8 cellular contexts compared by ENCODE assay signal in the genomic region with DNA sequence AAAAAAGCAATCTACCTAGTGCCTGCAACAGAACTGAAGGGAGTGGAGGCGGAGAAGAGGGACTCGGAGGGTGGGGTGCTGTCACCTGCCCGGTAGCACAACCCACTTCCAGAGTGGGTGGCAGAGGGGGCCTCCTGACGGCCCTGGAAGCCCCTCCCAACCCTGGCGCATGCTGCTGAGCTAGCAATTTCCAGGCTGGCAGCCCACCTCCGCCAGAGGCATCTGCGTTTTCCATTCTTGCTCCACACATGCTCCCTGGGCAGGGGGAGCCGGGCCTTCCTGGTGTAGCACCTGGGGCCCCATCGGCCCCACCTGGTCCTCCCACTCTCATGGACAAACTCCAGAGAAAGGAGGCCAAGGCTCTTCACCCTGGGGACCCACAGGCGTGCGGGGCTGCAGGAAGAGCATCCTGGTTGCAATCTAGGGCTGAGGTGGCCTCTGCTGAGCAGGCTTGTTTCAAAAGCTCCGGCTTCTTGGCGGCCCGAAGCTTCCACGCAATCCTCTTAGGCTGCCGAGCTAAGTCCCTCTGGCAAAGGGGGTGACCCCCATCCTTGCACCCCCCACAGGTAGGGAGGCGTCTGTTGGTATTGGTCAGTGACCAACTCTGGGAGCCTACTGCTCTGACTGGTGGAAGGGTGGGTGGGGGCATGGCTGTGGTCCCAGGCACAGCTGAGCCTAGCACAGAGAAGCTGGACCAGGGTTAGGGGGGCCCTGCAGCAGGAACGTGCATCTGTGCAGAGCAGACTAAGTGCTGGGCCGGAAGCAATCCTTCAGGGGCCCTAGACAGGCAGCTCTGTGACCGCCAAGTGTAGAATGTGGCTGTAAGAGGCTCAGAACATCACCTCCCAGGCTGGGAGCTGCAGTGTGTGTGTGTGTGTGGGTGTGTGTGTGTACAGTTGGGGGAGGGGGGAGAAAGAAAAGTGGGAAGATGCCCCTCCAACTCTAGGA.
A peak's percentile ranks its signal among the peaks of the same experiment; 100 is the strongest.
DNase-seq lines count a peak whose midpoint lies in the region.

No MANE protein-coding gene starts in this region.

- no peak overlapping the region for H3K27ac Mint-ChIP-seq in activated naive CD4-positive, alpha-beta T cell treated with anti-CD3 and anti-CD28 coated beads, Interleukin-2, amount 10 ng/mL, durations not matched to agents 7 days and 5 days

- H3K9me3 ChIP-seq in adipocyte (ENCODE audit: control insufficient read depth, low read length) (no peaks in the 10 kb centered on the region), iPS-15b (ENCODE audit: control insufficient read depth, insufficient read depth, low read length) (no peaks in the 10 kb centered on the region)

- H3K9ac ChIP-seq in adipocyte (ENCODE audit: low read length): peak overlapping the region; percentile 86
- peak overlapping the region; percentile 60 for H3K9ac ChIP-seq in iPS-15b (ENCODE audit: low read depth, low read length)

- H3K27me3 Mint-ChIP-seq in activated naive CD4-positive, alpha-beta T cell treated with anti-CD3 and anti-CD28 coated beads, Interleukin-2, amount 10 ng/mL, durations not matched to agents 7 days and 5 days: peaks cover 33% of the 10 kb centered on the region

- no peaks in the 10 kb centered on the region for H3K36me3 Mint-ChIP-seq in activated naive CD4-positive, alpha-beta T cell treated with anti-CD3 and anti-CD28 coated beads, Interleukin-2, amount 10 ng/mL, durations not matched to agents 7 days and 5 days

- H3K27me3 ChIP-seq in adipocyte (replicated peaks; ENCODE audit: control insufficient read depth, insufficient read depth, low read length): no peaks in the 10 kb centered on the region
- peaks cover 14% of the 10 kb centered on the region for H3K27me3 ChIP-seq in iPS-15b (ENCODE audit: control insufficient read depth, insufficient read depth, low read length)

- DNase-seq in activated naive CD4-positive, alpha-beta T cell treated with anti-CD3 and anti-CD28 coated beads, Interleukin-2, amount 10 ng/mL, durations not matched to agents 7 days and 5 days: no peak
- no peak for DNase-seq in activated naive CD4-positive, alpha-beta T cell (lab: John Stamatoyannopoulos, UW)
- peak; percentile 36 for DNase-seq in adipocyte (ENCODE audit: low read depth)
- peak; percentile 27 for DNase-seq in stimulated activated CD8-positive, alpha-beta memory T cell treated with anti-CD3 and anti-CD28 coated beads, Interleukin-4, amount 100 ng/mL, for 48 hours
- DNase-seq in NCI-H2081 treated with DMSO at 0.1 percent for 48 hours (lab: John Stamatoyannopoulos, UW): no peak
- DNase-seq in GM03348 (ENCODE audit: low spot score): no peak
- no peak for DNase-seq in DMS 273 (lab: John Stamatoyannopoulos, UW; ENCODE audit: unreplicated experiment)

- peaks cover 11% of the 10 kb centered on the region for H3K36me3 ChIP-seq in adipocyte (ENCODE audit: control insufficient read depth, insufficient read depth, low read length, severe bottlenecking)
- H3K36me3 ChIP-seq in iPS-15b (ENCODE audit: control insufficient read depth, insufficient read depth, low read length): peaks cover 9% of the 10 kb centered on the region

- H3K4me1 ChIP-seq in adipocyte (ENCODE audit: control insufficient read depth, insufficient read depth, low read length) (peaks cover 45% of the 10 kb centered on the region), iPS-15b (ENCODE audit: control insufficient read depth, insufficient read depth, low read length) (peaks cover 12% of the 10 kb centered on the region)

- H3K9me3 Mint-ChIP-seq in activated naive CD4-positive, alpha-beta T cell treated with anti-CD3 and anti-CD28 coated beads, Interleukin-2, amount 10 ng/mL, durations not matched to agents 7 days and 5 days: no peaks in the 10 kb centered on the region

- H3K4me3 ChIP-seq in adipocyte (ENCODE audit: low read length): peak overlapping the region; percentile 89
- H3K4me3 ChIP-seq in iPS-15b (ENCODE audit: low read depth, low read length): peak overlapping the region; percentile 65

- CTCF ChIA-PET in activated naive CD4-positive, alpha-beta T cell treated with anti-CD3 and anti-CD28 coated beads, Interleukin-2, amount 10 ng/mL, durations not matched to agents 7 days and 5 days (lab: Charles Lee): no interaction called here

- H3K4me3 Mint-ChIP-seq in activated naive CD4-positive, alpha-beta T cell treated with anti-CD3 and anti-CD28 coated beads, Interleukin-2, amount 10 ng/mL, durations not matched to agents 7 days and 5 days: peak overlapping the region; percentile 83

- peaks cover 15% of the 10 kb centered on the region for H3K4me1 Mint-ChIP-seq in activated naive CD4-positive, alpha-beta T cell treated with anti-CD3 and anti-CD28 coated beads, Interleukin-2, amount 10 ng/mL, durations not matched to agents 7 days and 5 days

Comparison
In these comparisons a context has a peak if more than half of its experiments do, and no peak if none do; other contexts are left out.
1. DNase-seq: peak in adipocyte (single experiment) and stimulated activated CD8-positive, alpha-beta memory T cell treated with anti-CD3 and anti-CD28 coated beads, Interleukin-4, amount 100 ng/mL, for 48 hours (single experiment); none in activated naive CD4-positive, alpha-beta T cell treated with anti-CD3 and anti-CD28 coated beads, Interleukin-2, amount 10 ng/mL, durations not matched to agents 7 days and 5 days (single experiment), activated naive CD4-positive, alpha-beta T cell (0 of 4), NCI-H2081 treated with DMSO at 0.1 percent for 48 hours (single experiment), GM03348 (single experiment) and DMS 273 (single experiment).